3 cellular contexts compared by ENCODE assay signal in the genomic region with DNA sequence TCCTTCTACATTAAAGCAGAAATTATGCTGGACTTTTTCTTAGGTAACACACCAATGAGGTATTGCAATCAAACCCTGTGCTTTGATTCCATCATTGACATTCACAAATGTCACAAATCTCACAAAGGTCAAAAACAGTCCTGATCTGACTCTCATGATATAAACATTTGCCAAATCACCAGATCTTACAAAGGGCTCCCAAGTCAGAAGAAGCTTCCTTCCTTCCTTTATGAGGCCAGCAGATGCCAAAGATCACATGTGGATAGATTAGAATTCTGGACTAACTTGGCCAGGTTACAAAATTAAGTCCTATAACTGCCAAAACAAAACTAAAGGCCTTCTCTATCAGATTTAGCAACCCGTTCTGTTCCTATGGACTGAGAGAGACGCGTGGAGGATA. TPM values are rescaled to one million over a fixed set of nuclear protein-coding genes. Genes with fewer than 3 reads are reported as not detected.
"Had no signal": no experiment of that assay in that cellular context is flagged by ENCODE, and none has a peak within 500 bp of the region (broad histone marks: within the 10 kb centered on the region; RNA-seq: fewer than 3 reads in every experiment).

No MANE protein-coding gene starts in this region.

RNA-seq across cellular contexts. Expression of gene MALL, which starts 53.3 kb away (rescaled TPM):
- total RNA-seq: HepG2 had no signal
- polyA plus RNA-seq: HepG2, IgD-negative memory B cell, K562 had no signal
